31 cellular contexts compared by ENCODE assay signal in genomic region chr1:49339043-49339442, GRCh38.
"Had no signal": no experiment of that assay in that cellular context is flagged by ENCODE, and none has a peak within 500 bp of the region (broad histone marks: within the 10 kb centered on the region; RNA-seq: fewer than 3 reads in every experiment).

No MANE protein-coding gene starts in this region.

- H3K36me3 ChIP-seq: adrenal gland, ascending aorta, brain microvascular endothelial cell, breast epithelium, cardiac muscle cell had no signal

- ATAC-seq: activated naive CD4-positive, alpha-beta T cell treated with anti-CD3 and anti-CD28 coated beads, Interleukin-2, amount 50 U/mL, for 72 hours; activated naive CD8-positive, alpha-beta T cell treated with anti-CD3 and anti-CD28 coated beads, Interleukin-2, amount 50 U/mL, for 24 hours; activated T-cell treated with anti-CD3 and anti-CD28 coated beads, Interleukin-2, amount 50 U/mL, for 4 hours; activated T-cell treated with anti-CD3 and anti-CD28 coated beads, Interleukin-2, amount 50 U/mL, for 72 hours; activated T-helper 17 cell treated with anti-CD3 and anti-CD28 coated beads, Interleukin-2, amount 50 U/mL, for 72 hours; body of pancreas had no signal

- H3K27me3 ChIP-seq: adrenal gland, ascending aorta, body of pancreas, brain microvascular endothelial cell, breast epithelium, cardiac muscle cell had no signal

- H3K4me1 ChIP-seq: adrenal gland, ascending aorta, body of pancreas, breast epithelium had no signal

- H3K9me3 ChIP-seq: adrenal gland, ascending aorta, body of pancreas, breast epithelium had no signal

- H3K27ac ChIP-seq: adrenal gland, ascending aorta, body of pancreas, brain microvascular endothelial cell, breast epithelium, cardiac muscle cell had no signal

- H3K4me3 ChIP-seq: adrenal gland, ascending aorta, body of pancreas, breast epithelium, cardiac muscle cell had no signal

- DNase-seq: activated effector memory CD4-positive, alpha-beta T cell treated with anti-CD3 and anti-CD28 coated beads, Interleukin-2, amount 50 U/mL, for 16 hours; activated effector memory CD4-positive, alpha-beta T cell treated with Interleukin-2 at 50 U/mL for 16 hours; activated gamma-delta T cell; activated gamma-delta T cell treated with Interleukin-2 at 50 U/mL for 16 hours; activated naive CD4-positive, alpha-beta T cell; activated naive CD4-positive, alpha-beta T cell treated with anti-CD3 and anti-CD28 coated beads for 36 hours; activated naive CD4-positive, alpha-beta T cell treated with anti-CD3 and anti-CD28 coated beads, Interleukin-2, amount 10 ng/mL, durations not matched to agents 7 days and 5 days; activated naive CD4-positive, alpha-beta T cell treated with anti-CD3 and anti-CD28 coated beads, Interleukin-2, amount 50 U/mL, for 16 hours; activated naive CD4-positive, alpha-beta T cell treated with Interleukin-2 at 50 U/mL for 16 hours; activated naive CD8-positive, alpha-beta T cell treated with anti-CD3 and anti-CD28 coated beads for 36 hours; activated naive CD8-positive, alpha-beta T cell treated with anti-CD3 and anti-CD28 coated beads, Interleukin-2, amount 10 ng/mL, durations not matched to agents 7 days and 5 days; activated naive CD8-positive, alpha-beta T cell treated with anti-CD3 and anti-CD28 coated beads, Interleukin-2, amount 50 U/mL, for 24 hours; activated T-cell treated with anti-CD3 and anti-CD28 coated beads, Interleukin-2, amount 50 U/mL, for 24 hours; activated T-cell treated with anti-CD3 and anti-CD28 coated beads, Interleukin-2, amount 50 U/mL, for 4 hours; activated T-cell treated with anti-CD3 and anti-CD28 coated beads, Interleukin-2, amount 50 U/mL, for 48 hours; activated T-cell treated with anti-CD3 and anti-CD28 coated beads, Interleukin-2, amount 50 U/mL, for 72 hours; adrenal gland; amniotic stem cell; amygdala; anterior cingulate cortex; aorta; body of pancreas; brain microvascular endothelial cell; caudate nucleus; central memory CD4-positive, alpha-beta T cell; cerebellar nuclear complex had no signal
